11 cellular contexts compared by ENCODE assay signal in the genomic region with DNA sequence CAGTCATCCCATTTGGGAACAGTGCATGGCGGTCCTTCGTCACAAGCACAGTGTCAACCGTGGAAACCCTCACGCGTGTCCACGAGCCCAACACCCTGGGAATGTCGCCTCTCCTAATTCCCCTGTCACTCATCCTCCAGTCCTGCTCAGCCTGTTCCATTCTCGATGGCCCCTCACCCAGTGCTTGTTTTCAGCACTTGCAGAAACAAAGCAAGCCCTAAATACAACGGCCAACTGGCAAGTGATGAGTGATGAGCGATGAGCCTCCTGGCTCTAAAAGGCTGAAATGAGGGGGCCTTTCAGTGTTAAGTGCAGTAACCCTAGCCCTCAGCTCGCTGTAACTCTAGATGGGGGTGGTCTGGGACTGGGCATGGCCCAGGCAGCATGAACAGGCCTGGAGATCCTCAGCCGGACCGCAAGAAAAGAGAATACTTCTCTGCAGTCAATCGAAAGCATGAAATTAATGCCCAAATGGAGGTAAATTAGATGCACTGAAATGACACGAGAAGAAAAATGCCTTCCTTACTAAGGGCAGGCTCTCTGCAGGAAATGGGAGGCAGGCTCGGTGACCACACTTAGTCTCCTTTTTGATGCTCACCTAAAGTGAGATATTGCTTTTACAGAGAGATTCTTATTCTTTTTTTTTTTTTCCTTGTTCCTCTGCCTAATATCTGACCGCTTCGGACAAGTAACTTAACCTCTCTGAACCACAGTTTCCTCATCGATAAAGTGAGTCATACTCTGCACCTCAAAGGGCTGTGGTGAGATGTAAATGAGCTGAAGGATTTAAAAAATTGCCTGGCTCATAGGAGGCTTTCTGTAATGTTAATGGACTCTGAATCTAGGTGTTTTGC. TPM values are rescaled to one million over a fixed set of nuclear protein-coding genes. Genes with fewer than 3 reads are reported as not detected.
DNase-seq lines count a peak whose midpoint lies in the region; ATAC-seq and TF ChIP-seq lines count a peak whose summit lies in the region.
"Had no signal": no experiment of that assay in that cellular context is flagged by ENCODE, and none has a peak within 500 bp of the region (broad histone marks: within the 10 kb centered on the region; RNA-seq: fewer than 3 reads in every experiment).

No MANE protein-coding gene starts in this region.

- no peak for TF ChIP-seq POLR2A in ovary (IDR thresholded peaks at IDR 0.05)

- DNase-seq in effector memory CD8-positive, alpha-beta T cell = no peak
- no peak for DNase-seq in foreskin keratinocyte
- DNase-seq in activated CD4-positive, alpha-beta T cell treated with anti-CD3 and anti-CD28 coated beads for 4 hours = no peak
- no peak for DNase-seq in ovary
- no peak for DNase-seq in GM23248
- DNase-seq: SHP77, testis had no signal

- TF ChIP-seq EP300 in ovary (IDR thresholded peaks at IDR 0.05) = no peak

- peak; percentile 80 for ATAC-seq in GM19023 (IDR thresholded peaks at IDR 0.05; ENCODE audit: unreplicated experiment)
- peak; percentile 93 for ATAC-seq in GM21619 (IDR thresholded peaks at IDR 0.05; ENCODE audit: unreplicated experiment)
- peak; percentile 95 for ATAC-seq in HG03196 (IDR thresholded peaks at IDR 0.05; ENCODE audit: unreplicated experiment)
- peak; percentile 59 for ATAC-seq in effector memory CD8-positive, alpha-beta T cell (replicated peaks)
- ATAC-seq in foreskin keratinocyte = no peak

- H3K27ac Mint-ChIP-seq in effector memory CD8-positive, alpha-beta T cell = peak overlapping the region in 1 of 2 donors; percentile 76

- H3K4me1 Mint-ChIP-seq in effector memory CD8-positive, alpha-beta T cell (ENCODE audit: low read depth in 2 of 2) = peaks cover 4 to 5% of the 10 kb centered on the region in 2 donors

- H3K4me1 ChIP-seq in foreskin keratinocyte = no peaks in the 10 kb centered on the region
- H3K4me1 ChIP-seq in ovary (ENCODE audit: insufficient read depth) = no peaks in the 10 kb centered on the region
- no peaks in the 10 kb centered on the region for H3K4me1 ChIP-seq in GM23248 (ENCODE audit: insufficient read depth)
- H3K4me1 ChIP-seq: testis had no signal

- H3F3A ChIP-seq in GM23248 (ENCODE audit: insufficient read depth) = no peaks in the 10 kb centered on the region

- WGBS in ovary, 3 donors = 62 to 65% (median 64%) methylated on average over 19 of the region's 19 CpGs
- 34 to 39% methylated on average over 19 of the region's 19 CpGs for WGBS in GM23248 (ENCODE audit: low coverage in 1 of 2, low lambda C conversion rate in 2 of 2, missing lambda C conversion rate in 2 of 2), 2 experiments

- no peak overlapping the region for H3K9ac ChIP-seq in GM23248

- no peak for TF ChIP-seq CTCF in foreskin keratinocyte (conservative IDR thresholded peaks at IDR 0.05)
- no peak for TF ChIP-seq CTCF in ovary (IDR thresholded peaks at IDR 0.05)

- H3K27me3 ChIP-seq in foreskin keratinocyte = peaks cover 64% of the 10 kb centered on the region
- no peaks in the 10 kb centered on the region for H3K27me3 ChIP-seq in ovary
- H3K27me3 ChIP-seq in GM23248 (replicated peaks; ENCODE audit: insufficient read depth) = peaks cover 30% of the 10 kb centered on the region
- H3K27me3 ChIP-seq: testis had no signal

- H3K79me2 ChIP-seq in GM23248 (ENCODE audit: insufficient read depth) = no peaks in the 10 kb centered on the region

- H3K9me2 ChIP-seq in GM23248 (ENCODE audit: insufficient read depth) = no peaks in the 10 kb centered on the region

- H3K27me3 Mint-ChIP-seq in effector memory CD8-positive, alpha-beta T cell = peaks cover 19 to 62% of the 10 kb centered on the region in 2 donors

- H3K27ac ChIP-seq in foreskin keratinocyte = no peak overlapping the region
- no peak overlapping the region for H3K27ac ChIP-seq in ovary
- no peak overlapping the region for H3K27ac ChIP-seq in GM23248
- H3K27ac ChIP-seq: epithelial cell of prostate, testis had no signal

- no peaks in the 10 kb centered on the region for H3K36me3 Mint-ChIP-seq in effector memory CD8-positive, alpha-beta T cell (ENCODE audit: insufficient read depth)

- H4K20me1 ChIP-seq in GM23248 (ENCODE audit: insufficient read depth) = no peaks in the 10 kb centered on the region

- H3K4me2 ChIP-seq in GM23248 (ENCODE audit: unreplicated experiment) = no peak overlapping the region

- H3K9me3 Mint-ChIP-seq in effector memory CD8-positive, alpha-beta T cell = no peaks in the 10 kb centered on the region

- H3K4me3 ChIP-seq in ovary = no peak overlapping the region
- no peak overlapping the region for H3K4me3 ChIP-seq in GM23248
- H3K4me3 ChIP-seq: testis had no signal

- intact Hi-C loops in ovary (cut with DNase I) = no loop called here

- H3K36me3 ChIP-seq in ovary (no peaks in the 10 kb centered on the region), GM23248 (ENCODE audit: low read depth) (no peaks in the 10 kb centered on the region)

- in situ Hi-C loops in GM23248 (cut with MboI) = no loop called here

- H3K4me3 Mint-ChIP-seq in effector memory CD8-positive, alpha-beta T cell = peak overlapping the region in 1 of 2 donors; percentile 36

- no peak overlapping the region for H2AFZ ChIP-seq in GM23248

- H3K9me3 ChIP-seq in ovary = no peaks in the 10 kb centered on the region
- no peaks in the 10 kb centered on the region for H3K9me3 ChIP-seq in GM23248 (ENCODE audit: low read depth)
- H3K9me3 ChIP-seq: testis had no signal

RNA-seq across cellular contexts. Expression of gene NKX2-3, which starts 22.9 kb away (rescaled TPM):
- total RNA-seq in foreskin keratinocyte (not detected in 2 replicates), ovary (under 1 TPM in 1 of 7 donors, not detected in 6; 0.18 TPM)
- polyA plus RNA-seq in foreskin keratinocyte (not detected in 2 replicates), ovary (under 1 TPM; 0.07 to 0.12 TPM), GM23248 (2016; fragmentation: Nextera tagmentation; extraction: Ambion mirVana) (not detected in 2 replicates)
- total RNA-seq in GM23248 (2014; rRNA removed; shearing (Covaris generic)) = not detected in 2 replicates
